ENCODE assay signal across 25 cellular contexts in genomic region chr9:15328946-15329345, GRCh38.
"Had no signal": no experiment of that assay in that cellular context is flagged by ENCODE, and none has a peak within 500 bp of the region (broad histone marks: within the 10 kb centered on the region; RNA-seq: fewer than 3 reads in every experiment).

No MANE protein-coding gene starts in this region.

- H3K36me3 ChIP-seq: Peyer's patch, SJSA1 had no signal

- H3K27me3 ChIP-seq: Peyer's patch, SJSA1 had no signal

- DNase-seq: Karpas-422, MM.1S, NCI-H1092, NCI-H1105, NCI-H1417 treated with DMSO at 0.1 percent for 48 hours, NCI-H1436 treated with DMSO at 0.1 percent for 48 hours, NCI-H1694 treated with DMSO at 0.1 percent for 48 hours, NCI-H187 treated with DMSO at 0.1 percent for 48 hours, NCI-H2029, NCI-H2171 treated with DMSO at 0.1 percent for 48 hours, NCI-H2227 treated with DMSO at 0.1 percent for 48 hours, NCI-H345, NCI-H446, NCI-H510A treated with DMSO at 0.1 percent for 48 hours, NCI-H524 treated with DMSO at 0.1 percent for 48 hours, NCI-H526 treated with DMSO at 0.1 percent for 48 hours, NCI-H774, Peyer's patch, Right ventricle myocardium superior, RPMI8226, SHP77 treated with DMSO at 0.1 percent for 48 hours, SK-N-SH, SW 1271 had no signal

- ATAC-seq: PC-3 had no signal

- H3K4me3 ChIP-seq: Peyer's patch, SJSA1 had no signal

- H3K4me2 ChIP-seq: SK-N-SH had no signal

- H3K9ac ChIP-seq: SK-N-SH had no signal

- H3K9me3 ChIP-seq: Peyer's patch, SJSA1, SK-N-SH had no signal

- H3K9me2 ChIP-seq: SK-N-SH had no signal

- H3K27ac ChIP-seq: Peyer's patch, SJSA1 had no signal

- H3K4me1 ChIP-seq: SJSA1 had no signal
